Comparison of ENCODE assay signal across 18 cellular contexts in the genomic region with DNA sequence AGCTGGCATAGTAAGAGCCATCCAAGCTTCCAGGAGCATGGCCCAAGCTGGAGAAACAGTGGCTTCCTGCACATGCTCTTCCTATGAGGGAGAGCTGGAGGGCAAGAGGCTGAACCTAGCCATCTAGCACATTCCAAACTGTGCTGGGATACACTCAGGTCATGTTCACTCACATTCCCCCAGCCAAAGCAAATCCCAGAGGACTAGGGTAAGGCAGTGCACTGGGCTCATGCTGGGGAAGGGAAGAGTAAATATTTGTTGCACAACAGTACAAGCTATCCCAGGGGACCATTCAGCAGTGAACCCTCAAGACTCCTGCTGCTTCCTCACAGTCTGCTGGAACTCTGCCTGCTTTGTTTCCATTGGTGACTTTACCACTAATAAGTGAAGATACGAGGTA. TPM values are rescaled to one million over a fixed set of nuclear protein-coding genes. Genes with fewer than 3 reads are reported as not detected.
DNase-seq lines count a peak whose midpoint lies in the region; ATAC-seq and TF ChIP-seq lines count a peak whose summit lies in the region.
"Had no signal": no experiment of that assay in that cellular context is flagged by ENCODE, and none has a peak within 500 bp of the region (broad histone marks: within the 10 kb centered on the region; RNA-seq: fewer than 3 reads in every experiment).

No MANE protein-coding gene starts in this region.

- H3K4me1 ChIP-seq in adipocyte (ENCODE audit: control insufficient read depth, insufficient read depth, low read length): peaks cover 15% of the 10 kb centered on the region
- H3K4me1 ChIP-seq: left lung, pancreas had no signal

- peak; percentile 94 for ATAC-seq in sciatic nerve
- ATAC-seq: left lung had no signal

- intact Hi-C loops in sciatic nerve (cut with DNase I): no loop called here

- no peak overlapping the region for H3K4me3 ChIP-seq in adipocyte (ENCODE audit: low read length)
- no peak overlapping the region for H3K4me3 ChIP-seq in fibroblast of villous mesenchyme (ENCODE audit: low read depth, low read length)
- H3K4me3 ChIP-seq: left lung, pancreas, upper lobe of left lung had no signal

- no peak overlapping the region for H3K9ac ChIP-seq in adipocyte (ENCODE audit: low read length)
- H3K9ac ChIP-seq: KMS-11 had no signal

- H3K9me3 ChIP-seq in adipocyte (ENCODE audit: control insufficient read depth, low read length): no peaks in the 10 kb centered on the region
- H3K9me3 ChIP-seq: left lung, pancreas, upper lobe of left lung had no signal

- H3K36me3 ChIP-seq in adipocyte (ENCODE audit: control insufficient read depth, insufficient read depth, low read length, severe bottlenecking): no peaks in the 10 kb centered on the region
- H3K36me3 ChIP-seq: left lung, pancreas, upper lobe of left lung had no signal

- DNase-seq in GM04504 (ENCODE audit: low read depth) (peak; percentile 16), adipocyte (ENCODE audit: low read depth) (peak; percentile 60), fibroblast of villous mesenchyme (ENCODE audit: low read depth) (peak; percentile 85), sciatic nerve (ENCODE audit: low spot score) (no peak), DMS79 treated with DMSO at 0.1 percent for 48 hours (lab: John Stamatoyannopoulos, UW) (no peak), GM19238 (ENCODE audit: insufficient read length, low spot score) (no peak), NCI-H510A treated with DMSO at 0.1 percent for 48 hours (lab: John Stamatoyannopoulos, UW) (no peak)
- no peak for DNase-seq in activated T-cell treated with anti-CD3 and anti-CD28 coated beads, Interleukin-2, amount 50 U/mL, for 1 hour
- DNase-seq: activated B cell treated with CpG ODN at 0.5 μM for 24 hours; activated effector memory CD4-positive, alpha-beta T cell treated with anti-CD3 and anti-CD28 coated beads, Interleukin-2, amount 50 U/mL, for 16 hours; left lung; NCI-H1417 treated with DMSO at 0.1 percent for 48 hours; NCI-H2227 treated with DMSO at 0.1 percent for 48 hours; pancreas; stimulated activated CD4-positive, alpha-beta T cell treated with anti-CD3 and anti-CD28 coated beads, Interleukin-15, amount 100 ng/mL, for 24 hours; stimulated activated naive CD4-positive, alpha-beta T cell treated with Interleukin-2 at 50 U/mL for 16 hours; upper lobe of left lung had no signal

- H3K27me3 ChIP-seq in adipocyte (replicated peaks; ENCODE audit: control insufficient read depth, insufficient read depth, low read length): peaks cover 3% of the 10 kb centered on the region
- H3K27me3 ChIP-seq: left lung, pancreas, upper lobe of left lung had no signal

- TF ChIP-seq CTCF in fibroblast of villous mesenchyme (IDR thresholded peaks at IDR 0.05; ENCODE audit: insufficient read depth, low read depth, low read length): no peak

RNA-seq across cellular contexts. Expression of gene GYPC, which starts 20.7 kb away (rescaled TPM):
- 161 TPM in 2 replicates for total RNA-seq in fibroblast of villous mesenchyme
- 89.2 TPM for total RNA-seq in sciatic nerve

Comparison
In these comparisons a context has a peak if more than half of its experiments do, and no peak if none do; other contexts are left out.
1. DNase-seq: peak in GM04504 (single experiment), adipocyte (single experiment) and fibroblast of villous mesenchyme (single experiment); none in sciatic nerve (single experiment), DMS79 treated with DMSO at 0.1 percent for 48 hours (single experiment), activated T-cell treated with anti-CD3 and anti-CD28 coated beads, Interleukin-2, amount 50 U/mL, for 1 hour (single experiment), GM19238 (single experiment) and NCI-H510A treated with DMSO at 0.1 percent for 48 hours (single experiment).